Comparison of ENCODE assay signal across 1 cellular context in genomic region chr19:32458500-32459123, GRCh38.
TF ChIP-seq lines count a peak whose summit lies in the region.

No MANE protein-coding gene starts in this region.

TF ChIP-seq in GM12878, 131 proteins besides CTCF, POLR2A, EP300 and RAD21 (continued from another document):
- TF ChIP-seq MLLT1 (IDR thresholded peaks at IDR 0.05) (peak; percentile 47; the same call in 1 of the 2 replicates), MEF2B (IDR thresholded peaks at IDR 0.05; ENCODE audit: partially characterized antibody, poor library complexity, severe bottlenecking) (peak; percentile 92), RELA (IDR thresholded peaks at IDR 0.05; ENCODE audit: borderline replicate concordance, partially characterized antibody) (no peak), MYB (IDR thresholded peaks at IDR 0.05; ENCODE audit: borderline replicate concordance, low read depth, low read length) (no peak), IKZF2 (IDR thresholded peaks at IDR 0.05) (peak in 1 of 2 experiments; percentile 16; a peak in 1 of 4 replicates)
